In the genomic region with DNA sequence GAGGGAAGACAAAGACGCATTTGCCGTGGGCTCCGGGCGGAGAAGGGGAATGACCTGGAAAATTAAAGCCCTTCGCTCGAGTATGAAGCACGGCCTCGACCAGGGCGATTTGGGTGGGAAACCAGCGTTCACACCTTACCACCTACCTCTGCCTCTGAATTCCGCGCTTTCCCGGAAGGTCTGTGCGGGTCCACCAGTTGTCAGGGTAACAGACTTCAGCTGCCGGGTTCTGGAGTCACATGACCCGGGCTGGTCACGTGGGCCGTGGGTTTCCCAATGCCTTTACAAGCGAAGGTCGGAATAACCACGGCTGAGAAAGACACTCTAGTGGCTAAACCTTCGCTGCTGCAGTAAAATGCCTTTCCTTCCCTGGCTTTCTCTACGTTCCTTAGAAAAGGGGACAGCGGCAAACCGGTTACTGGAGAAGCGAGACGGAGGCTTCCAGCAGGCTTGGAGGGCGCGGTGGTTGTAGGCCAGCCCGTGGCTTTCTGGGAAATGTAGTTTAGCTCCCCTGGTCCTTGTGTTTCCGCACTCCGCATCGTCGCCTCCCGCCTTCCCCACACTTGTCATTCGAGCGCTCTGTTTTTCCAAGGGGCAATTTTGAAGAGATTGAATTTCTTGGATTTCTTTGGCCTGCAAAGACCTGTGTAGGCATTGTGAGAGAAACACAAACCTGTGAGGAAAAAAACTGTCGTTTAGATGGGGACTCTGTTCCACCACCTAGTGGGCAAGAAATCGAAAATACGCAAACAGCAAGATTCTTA, we compare ENCODE assay signal across 8 cellular contexts. TPM values are rescaled to one million over a fixed set of nuclear protein-coding genes. Genes with fewer than 3 reads are reported as not detected.
DNase-seq lines count a peak whose midpoint lies in the region; ATAC-seq lines count a peak whose summit lies in the region.

Gene CEP162, minus strand, starts transcription at position 210 of the 764 bp plus-strand sequence. CDS start 1,250 bp downstream, outside the sequence.

- intact Hi-C loops in left colon (cut with DNase I, micrococcal nuclease), result no loop called here

- ATAC-seq in GM19043 (IDR thresholded peaks at IDR 0.05; ENCODE audit: low read depth, unreplicated experiment) (peak; percentile 97), HG03378 (IDR thresholded peaks at IDR 0.05; ENCODE audit: unreplicated experiment) (peak; percentile 97), left colon (peak; percentile 98)

- H3K27ac ChIP-seq in cingulate gyrus (ENCODE audit: low read depth, low read length), result peak within 1 kb of the TSS; percentile 93

- peak; percentile 97 for DNase-seq in Ammon's horn (ENCODE audit: low spot score)
- DNase-seq in NCI-H446 treated with DMSO at 0.1 percent for 48 hours (lab: John Stamatoyannopoulos, UW), result peak; percentile 71
- peak; percentile 80 to 84 for DNase-seq in activated CD4-positive, alpha-beta T cell treated with anti-CD3 and anti-CD28 coated beads for 24 hours (ENCODE audit: low read depth in 2 of 2)
- DNase-seq in left colon, result peak; percentile 93 to 96
- peak; percentile 84 for DNase-seq in stimulated activated CD4-positive, alpha-beta T cell treated with anti-CD3 and anti-CD28 coated beads, Interleukin-1b, Interleukin-23, amount 100 ng/mL, for 48 hours

RNA-seq across cellular contexts. Expression of gene CEP162, which starts in this region (rescaled TPM):
- total RNA-seq in left colon, result 1 to 10 TPM; 8.0 to 8.5 TPM

Comparison
In these comparisons a context has a peak if more than half of its experiments do, and no peak if none do; other contexts are left out.
1. Peak in every context shown above with its lines: DNase-seq, ATAC-seq and H3K27ac ChIP-seq.